In genomic region chr6:163771180-163771579, GRCh38 we compare ENCODE assay signal across 17 cellular contexts.
A peak's percentile ranks its signal among the peaks of the same experiment; 100 is the strongest.
DNase-seq lines count a peak whose midpoint lies in the region; ATAC-seq and TF ChIP-seq lines count a peak whose summit lies in the region.
"Had no signal": no experiment of that assay in that cellular context is flagged by ENCODE, and none has a peak within 500 bp of the region (broad histone marks: within the 10 kb centered on the region; RNA-seq: fewer than 3 reads in every experiment).

No MANE protein-coding gene starts in this region.

- intact Hi-C loops in activated CD4-positive, alpha-beta T cell treated with anti-CD3 and anti-CD28 coated beads, Interleukin-2, amount 10 ng/mL, durations not matched to agents 24 days and 14 days (cut with micrococcal nuclease) = no loop called here

- H3K27ac ChIP-seq in foreskin keratinocyte = no peak overlapping the region
- H3K27ac ChIP-seq: BLaER1 treated with 17β-estradiol and CSF1 and Interleukin-3, amounts not matched to agents 10 nM and 100 nM had no signal

- TF ChIP-seq CTCF in foreskin keratinocyte (conservative IDR thresholded peaks at IDR 0.05) (no peak), neural crest cell (conservative IDR thresholded peaks at IDR 0.05) (no peak)

- peak; percentile 61 for ATAC-seq in foreskin keratinocyte
- ATAC-seq: CD8-positive, alpha-beta T cell; GM12878; GM23338 had no signal

- peaks cover 4% of the 10 kb centered on the region for H3K4me1 Mint-ChIP-seq in activated CD4-positive, alpha-beta T cell treated with anti-CD3 and anti-CD28 coated beads, Interleukin-2, amount 10 ng/mL, durations not matched to agents 24 days and 14 days
- no peaks in the 10 kb centered on the region for H3K4me1 Mint-ChIP-seq in activated CD4-positive, alpha-beta T cell treated with anti-CD3 and anti-CD28 coated beads, Interleukin-2, amount 10 ng/mL, durations not matched to agents 7 days and 5 days
- peaks cover 8% of the 10 kb centered on the region for H3K4me1 Mint-ChIP-seq in neural crest cell
- H3K4me1 Mint-ChIP-seq: B cell, GM23338 had no signal

- no peaks in the 10 kb centered on the region for H3K9me3 Mint-ChIP-seq in activated CD4-positive, alpha-beta T cell treated with anti-CD3 and anti-CD28 coated beads, Interleukin-2, amount 10 ng/mL, durations not matched to agents 24 days and 14 days
- H3K9me3 Mint-ChIP-seq in activated CD4-positive, alpha-beta T cell treated with anti-CD3 and anti-CD28 coated beads, Interleukin-2, amount 10 ng/mL, durations not matched to agents 7 days and 5 days = no peaks in the 10 kb centered on the region
- H3K9me3 Mint-ChIP-seq in neural crest cell = peaks cover 15% of the 10 kb centered on the region
- H3K9me3 Mint-ChIP-seq: CD8-positive, alpha-beta T cell; GM23338 had no signal

- no peaks in the 10 kb centered on the region for H3K27me3 ChIP-seq in foreskin keratinocyte
- H3K27me3 ChIP-seq: BLaER1 treated with 17β-estradiol and CSF1 and Interleukin-3, amounts not matched to agents 10 nM and 100 nM had no signal

- H3K27me3 Mint-ChIP-seq in activated CD4-positive, alpha-beta T cell treated with anti-CD3 and anti-CD28 coated beads, Interleukin-2, amount 10 ng/mL, durations not matched to agents 24 days and 14 days = peaks cover 12% of the 10 kb centered on the region
- H3K27me3 Mint-ChIP-seq in activated CD4-positive, alpha-beta T cell treated with anti-CD3 and anti-CD28 coated beads, Interleukin-2, amount 10 ng/mL, durations not matched to agents 7 days and 5 days = peaks cover 12% of the 10 kb centered on the region
- H3K27me3 Mint-ChIP-seq in neural crest cell (ENCODE audit: low read depth) = no peaks in the 10 kb centered on the region

- H3K36me3 Mint-ChIP-seq in activated CD4-positive, alpha-beta T cell treated with anti-CD3 and anti-CD28 coated beads, Interleukin-2, amount 10 ng/mL, durations not matched to agents 24 days and 14 days (ENCODE audit: low read depth) = no peaks in the 10 kb centered on the region
- H3K36me3 Mint-ChIP-seq in activated CD4-positive, alpha-beta T cell treated with anti-CD3 and anti-CD28 coated beads, Interleukin-2, amount 10 ng/mL, durations not matched to agents 7 days and 5 days (ENCODE audit: low read depth) = no peaks in the 10 kb centered on the region
- H3K36me3 Mint-ChIP-seq in neural crest cell (ENCODE audit: low read depth) = peaks cover 3% of the 10 kb centered on the region
- H3K36me3 Mint-ChIP-seq: CD8-positive, alpha-beta T cell had no signal

- no peak overlapping the region for H3K4me3 Mint-ChIP-seq in activated CD4-positive, alpha-beta T cell treated with anti-CD3 and anti-CD28 coated beads, Interleukin-2, amount 10 ng/mL, durations not matched to agents 24 days and 14 days
- no peak overlapping the region for H3K4me3 Mint-ChIP-seq in activated CD4-positive, alpha-beta T cell treated with anti-CD3 and anti-CD28 coated beads, Interleukin-2, amount 10 ng/mL, durations not matched to agents 7 days and 5 days
- H3K4me3 Mint-ChIP-seq in neural crest cell = no peak overlapping the region
- H3K4me3 Mint-ChIP-seq: B cell; CD8-positive, alpha-beta T cell; GM23338 had no signal

- POLR2A ChIA-PET in activated CD4-positive, alpha-beta T cell treated with anti-CD3 and anti-CD28 coated beads, Interleukin-2, amount 10 ng/mL, durations not matched to agents 7 days and 5 days (lab: Charles Lee) = no interaction called here

- DNase-seq in activated CD4-positive, alpha-beta T cell treated with anti-CD3 and anti-CD28 coated beads, Interleukin-2, amount 10 ng/mL, durations not matched to agents 24 days and 14 days = peak; percentile 14
- no peak for DNase-seq in activated CD4-positive, alpha-beta T cell treated with anti-CD3 and anti-CD28 coated beads, Interleukin-2, amount 10 ng/mL, durations not matched to agents 7 days and 5 days
- DNase-seq in SW480 (ENCODE audit: low spot score) = peak; percentile 31
- DNase-seq in foreskin keratinocyte = no peak
- no peak for DNase-seq in neural crest cell (ENCODE audit: low read depth, low spot score)
- DNase-seq in globus pallidus (ENCODE audit: low spot score) = no peak
- no peak for DNase-seq in OCI-M1 (lab: John Stamatoyannopoulos, UW)
- no peak for DNase-seq in NCI-H526 (lab: John Stamatoyannopoulos, UW)
- DNase-seq: 8988T; Calu3; CD8-positive, alpha-beta T cell; DMS79 treated with DMSO at 0.1 percent for 48 hours; HCEC 1CT had no signal

- no peak overlapping the region for H3K27ac Mint-ChIP-seq in activated CD4-positive, alpha-beta T cell treated with anti-CD3 and anti-CD28 coated beads, Interleukin-2, amount 10 ng/mL, durations not matched to agents 24 days and 14 days
- H3K27ac Mint-ChIP-seq in activated CD4-positive, alpha-beta T cell treated with anti-CD3 and anti-CD28 coated beads, Interleukin-2, amount 10 ng/mL, durations not matched to agents 7 days and 5 days = no peak overlapping the region
- peak overlapping the region; percentile 45 for H3K27ac Mint-ChIP-seq in neural crest cell (ENCODE audit: unreplicated experiment)
- H3K27ac Mint-ChIP-seq: B cell; CD8-positive, alpha-beta T cell; GM23338 had no signal

- CTCF ChIA-PET in activated CD4-positive, alpha-beta T cell treated with anti-CD3 and anti-CD28 coated beads, Interleukin-2, amount 10 ng/mL, durations not matched to agents 7 days and 5 days (lab: Charles Lee) = interaction anchor here (0.6 kb wide), 1 partner anchor 10 kb away, joined by 3 read pairs; no protein-coding TSS in a partner anchor

- H3K4me1 ChIP-seq in foreskin keratinocyte = no peaks in the 10 kb centered on the region

Comparison
In these comparisons a context has a peak if more than half of its experiments do, and no peak if none do; other contexts are left out.
1. DNase-seq: peak in activated CD4-positive, alpha-beta T cell treated with anti-CD3 and anti-CD28 coated beads, Interleukin-2, amount 10 ng/mL, durations not matched to agents 24 days and 14 days (single experiment) and SW480 (single experiment); none in activated CD4-positive, alpha-beta T cell treated with anti-CD3 and anti-CD28 coated beads, Interleukin-2, amount 10 ng/mL, durations not matched to agents 7 days and 5 days (single experiment), foreskin keratinocyte (0 of 2), neural crest cell (single experiment), globus pallidus (single experiment), OCI-M1 (single experiment) and NCI-H526 (0 of 2).